Comparison of ENCODE assay signal across 8 cellular contexts in the genomic region with DNA sequence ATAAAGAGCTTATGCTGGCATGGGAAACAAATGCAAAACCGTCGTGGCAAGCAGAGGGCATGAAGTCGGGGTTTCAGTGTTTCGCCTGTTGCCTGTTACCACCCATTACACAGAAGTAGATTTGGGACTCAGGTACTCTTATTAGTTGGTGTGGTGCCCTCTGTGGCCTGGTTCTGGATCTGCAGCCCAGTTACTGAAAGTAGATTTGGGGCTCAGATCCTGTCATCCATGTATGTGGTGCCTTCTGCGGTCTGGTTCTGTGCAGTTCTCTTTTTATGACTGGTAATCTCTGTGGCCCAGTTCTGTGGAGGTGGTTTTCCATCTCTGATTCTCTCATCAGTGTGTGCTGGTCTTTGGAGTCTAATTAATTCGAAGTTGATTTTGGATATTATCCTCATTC. TPM values are rescaled to one million over a fixed set of nuclear protein-coding genes. Genes with fewer than 3 reads are reported as not detected.
DNase-seq lines count a peak whose midpoint lies in the region; ATAC-seq and TF ChIP-seq lines count a peak whose summit lies in the region.

No MANE protein-coding gene starts in this region.

- peak; percentile 63 for TF ChIP-seq CTCF in GM13977 (IDR thresholded peaks at IDR 0.05; ENCODE audit: extremely low read depth, insufficient read depth, missing control alignments)

- ATAC-seq in HG02973 (IDR thresholded peaks at IDR 0.05; ENCODE audit: unreplicated experiment): peak; percentile 80
- ATAC-seq in SK-N-SH treated with all-trans-retinoic acid at 6 μM for 48 hours: peak; percentile 59; the same call in 2 of the 3 replicates
- peak; percentile 42 for ATAC-seq in esophagus mucosa

- DNase-seq in AML-193 (lab: John Stamatoyannopoulos, UW) (peak; percentile 24 to 39), GM13977 (ENCODE audit: low spot score) (peak; percentile 57), NCI-H2227 treated with DMSO at 0.1 percent for 48 hours (lab: John Stamatoyannopoulos, UW) (no peak), GOT3 (lab: John Stamatoyannopoulos, UW) (no peak)
- DNase-seq in stimulated activated CD8-positive, alpha-beta memory T cell treated with anti-CD3 and anti-CD28 coated beads, Interleukin-2, amount 100 ng/mL, for 48 hours (ENCODE audit: low read depth in 2 of 2): peak; percentile 18 to 28

- in situ Hi-C loops in GM13977 (cut with MboI; ENCODE audit: low pct_unique_long_range_greater_than_20kb, low sequenced_read_pairs, unreplicated experiment): no loop called here

TF ChIP-seq in SK-N-SH treated with all-trans-retinoic acid at 6 μM for 48 hours, 23 proteins besides CTCF, POLR2A, EP300 and RAD21:
- TF ChIP-seq CSDC2 (CRISPR knock-in tag; IDR thresholded peaks at IDR 0.05): no peak
- TF ChIP-seq TCF4 (CRISPR knock-in tag; IDR thresholded peaks at IDR 0.05; ENCODE audit: borderline replicate concordance): no peak
- no peak for TF ChIP-seq GLIS3 (CRISPR knock-in tag; IDR thresholded peaks at IDR 0.05)
- no peak for TF ChIP-seq ESRRG (CRISPR knock-in tag; IDR thresholded peaks at IDR 0.05)
- TF ChIP-seq OSR1 (CRISPR knock-in tag; IDR thresholded peaks at IDR 0.05): no peak
- TF ChIP-seq, protein P1, sequence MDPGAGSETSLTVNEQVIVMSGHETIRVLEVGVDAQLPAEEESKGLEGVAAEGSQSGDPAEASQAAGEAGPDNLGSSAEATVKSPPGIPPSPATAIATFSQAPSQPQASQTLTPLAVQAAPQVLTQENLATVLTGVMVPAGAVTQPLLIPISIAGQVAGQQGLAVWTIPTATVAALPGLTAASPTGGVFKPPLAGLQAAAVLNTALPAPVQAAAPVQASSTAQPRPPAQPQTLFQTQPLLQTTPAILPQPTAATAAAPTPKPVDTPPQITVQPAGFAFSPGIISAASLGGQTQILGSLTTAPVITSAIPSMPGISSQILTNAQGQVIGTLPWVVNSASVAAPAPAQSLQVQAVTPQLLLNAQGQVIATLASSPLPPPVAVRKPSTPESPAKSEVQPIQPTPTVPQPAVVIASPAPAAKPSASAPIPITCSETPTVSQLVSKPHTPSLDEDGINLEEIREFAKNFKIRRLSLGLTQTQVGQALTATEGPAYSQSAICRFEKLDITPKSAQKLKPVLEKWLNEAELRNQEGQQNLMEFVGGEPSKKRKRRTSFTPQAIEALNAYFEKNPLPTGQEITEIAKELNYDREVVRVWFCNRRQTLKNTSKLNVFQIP (CRISPR knock-in tag; IDR thresholded peaks at IDR 0.05; ENCODE audit: borderline replicate concordance, low read depth): no peak
- TF ChIP-seq PPARA (CRISPR knock-in tag; IDR thresholded peaks at IDR 0.05; ENCODE audit: borderline replicate concordance): no peak
- no peak for TF ChIP-seq ZFP3 (CRISPR knock-in tag; IDR thresholded peaks at IDR 0.05)
- TF ChIP-seq SNAI2 (CRISPR knock-in tag; IDR thresholded peaks at IDR 0.05): no peak
- TF ChIP-seq, protein P2, sequence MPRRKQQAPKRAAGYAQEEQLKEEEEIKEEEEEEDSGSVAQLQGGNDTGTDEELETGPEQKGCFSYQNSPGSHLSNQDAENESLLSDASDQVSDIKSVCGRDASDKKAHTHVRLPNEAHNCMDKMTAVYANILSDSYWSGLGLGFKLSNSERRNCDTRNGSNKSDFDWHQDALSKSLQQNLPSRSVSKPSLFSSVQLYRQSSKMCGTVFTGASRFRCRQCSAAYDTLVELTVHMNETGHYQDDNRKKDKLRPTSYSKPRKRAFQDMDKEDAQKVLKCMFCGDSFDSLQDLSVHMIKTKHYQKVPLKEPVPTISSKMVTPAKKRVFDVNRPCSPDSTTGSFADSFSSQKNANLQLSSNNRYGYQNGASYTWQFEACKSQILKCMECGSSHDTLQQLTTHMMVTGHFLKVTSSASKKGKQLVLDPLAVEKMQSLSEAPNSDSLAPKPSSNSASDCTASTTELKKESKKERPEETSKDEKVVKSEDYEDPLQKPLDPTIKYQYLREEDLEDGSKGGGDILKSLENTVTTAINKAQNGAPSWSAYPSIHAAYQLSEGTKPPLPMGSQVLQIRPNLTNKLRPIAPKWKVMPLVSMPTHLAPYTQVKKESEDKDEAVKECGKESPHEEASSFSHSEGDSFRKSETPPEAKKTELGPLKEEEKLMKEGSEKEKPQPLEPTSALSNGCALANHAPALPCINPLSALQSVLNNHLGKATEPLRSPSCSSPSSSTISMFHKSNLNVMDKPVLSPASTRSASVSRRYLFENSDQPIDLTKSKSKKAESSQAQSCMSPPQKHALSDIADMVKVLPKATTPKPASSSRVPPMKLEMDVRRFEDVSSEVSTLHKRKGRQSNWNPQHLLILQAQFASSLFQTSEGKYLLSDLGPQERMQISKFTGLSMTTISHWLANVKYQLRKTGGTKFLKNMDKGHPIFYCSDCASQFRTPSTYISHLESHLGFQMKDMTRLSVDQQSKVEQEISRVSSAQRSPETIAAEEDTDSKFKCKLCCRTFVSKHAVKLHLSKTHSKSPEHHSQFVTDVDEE (CRISPR knock-in tag; IDR thresholded peaks at IDR 0.05): no peak
- TF ChIP-seq TOX (CRISPR knock-in tag; IDR thresholded peaks at IDR 0.05; ENCODE audit: borderline replicate concordance): no peak
- TF ChIP-seq BACH2 (CRISPR knock-in tag; IDR thresholded peaks at IDR 0.05; ENCODE audit: borderline replicate concordance): no peak
- no peak for TF ChIP-seq ZNF8 (CRISPR knock-in tag; IDR thresholded peaks at IDR 0.05)
- TF ChIP-seq, protein P3, sequence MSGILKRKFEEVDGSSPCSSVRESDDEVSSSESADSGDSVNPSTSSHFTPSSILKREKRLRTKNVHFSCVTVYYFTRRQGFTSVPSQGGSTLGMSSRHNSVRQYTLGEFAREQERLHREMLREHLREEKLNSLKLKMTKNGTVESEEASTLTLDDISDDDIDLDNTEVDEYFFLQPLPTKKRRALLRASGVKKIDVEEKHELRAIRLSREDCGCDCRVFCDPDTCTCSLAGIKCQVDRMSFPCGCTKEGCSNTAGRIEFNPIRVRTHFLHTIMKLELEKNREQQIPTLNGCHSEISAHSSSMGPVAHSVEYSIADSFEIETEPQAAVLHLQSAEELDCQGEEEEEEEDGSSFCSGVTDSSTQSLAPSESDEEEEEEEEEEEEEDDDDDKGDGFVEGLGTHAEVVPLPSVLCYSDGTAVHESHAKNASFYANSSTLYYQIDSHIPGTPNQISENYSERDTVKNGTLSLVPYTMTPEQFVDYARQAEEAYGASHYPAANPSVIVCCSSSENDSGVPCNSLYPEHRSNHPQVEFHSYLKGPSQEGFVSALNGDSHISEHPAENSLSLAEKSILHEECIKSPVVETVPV (CRISPR knock-in tag; IDR thresholded peaks at IDR 0.05): no peak
- TF ChIP-seq ARNTL (CRISPR knock-in tag; IDR thresholded peaks at IDR 0.05; ENCODE audit: borderline replicate concordance, low read depth): no peak
- TF ChIP-seq ISL1 (CRISPR knock-in tag; IDR thresholded peaks at IDR 0.05): no peak
- TF ChIP-seq ZNF70 (CRISPR knock-in tag; IDR thresholded peaks at IDR 0.05): no peak
- no peak for TF ChIP-seq RARB (CRISPR knock-in tag; IDR thresholded peaks at IDR 0.05)
- TF ChIP-seq, protein P4, sequence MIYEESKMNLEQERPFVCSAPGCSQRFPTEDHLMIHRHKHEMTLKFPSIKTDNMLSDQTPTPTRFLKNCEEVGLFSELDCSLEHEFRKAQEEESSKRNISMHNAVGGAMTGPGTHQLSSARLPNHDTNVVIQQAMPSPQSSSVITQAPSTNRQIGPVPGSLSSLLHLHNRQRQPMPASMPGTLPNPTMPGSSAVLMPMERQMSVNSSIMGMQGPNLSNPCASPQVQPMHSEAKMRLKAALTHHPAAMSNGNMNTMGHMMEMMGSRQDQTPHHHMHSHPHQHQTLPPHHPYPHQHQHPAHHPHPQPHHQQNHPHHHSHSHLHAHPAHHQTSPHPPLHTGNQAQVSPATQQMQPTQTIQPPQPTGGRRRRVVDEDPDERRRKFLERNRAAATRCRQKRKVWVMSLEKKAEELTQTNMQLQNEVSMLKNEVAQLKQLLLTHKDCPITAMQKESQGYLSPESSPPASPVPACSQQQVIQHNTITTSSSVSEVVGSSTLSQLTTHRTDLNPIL (CRISPR knock-in tag; IDR thresholded peaks at IDR 0.05; ENCODE audit: low read depth): no peak

RNA-seq across cellular contexts. Expression of a gene that starts 45.2 kb away (rescaled TPM):
- 13.3 TPM for total RNA-seq in esophagus mucosa

Comparison
In these comparisons a context has a peak if more than half of its experiments do, and no peak if none do; other contexts are left out.
1. DNase-seq: peak in AML-193 (2 of 2), GM13977 (single experiment) and stimulated activated CD8-positive, alpha-beta memory T cell treated with anti-CD3 and anti-CD28 coated beads, Interleukin-2, amount 100 ng/mL, for 48 hours (2 of 2); none in NCI-H2227 treated with DMSO at 0.1 percent for 48 hours (single experiment) and GOT3 (single experiment).
2. Peak in every context shown above with its lines, with median percentiles within 50 percentile points of each other: ATAC-seq.